In the genomic region with DNA sequence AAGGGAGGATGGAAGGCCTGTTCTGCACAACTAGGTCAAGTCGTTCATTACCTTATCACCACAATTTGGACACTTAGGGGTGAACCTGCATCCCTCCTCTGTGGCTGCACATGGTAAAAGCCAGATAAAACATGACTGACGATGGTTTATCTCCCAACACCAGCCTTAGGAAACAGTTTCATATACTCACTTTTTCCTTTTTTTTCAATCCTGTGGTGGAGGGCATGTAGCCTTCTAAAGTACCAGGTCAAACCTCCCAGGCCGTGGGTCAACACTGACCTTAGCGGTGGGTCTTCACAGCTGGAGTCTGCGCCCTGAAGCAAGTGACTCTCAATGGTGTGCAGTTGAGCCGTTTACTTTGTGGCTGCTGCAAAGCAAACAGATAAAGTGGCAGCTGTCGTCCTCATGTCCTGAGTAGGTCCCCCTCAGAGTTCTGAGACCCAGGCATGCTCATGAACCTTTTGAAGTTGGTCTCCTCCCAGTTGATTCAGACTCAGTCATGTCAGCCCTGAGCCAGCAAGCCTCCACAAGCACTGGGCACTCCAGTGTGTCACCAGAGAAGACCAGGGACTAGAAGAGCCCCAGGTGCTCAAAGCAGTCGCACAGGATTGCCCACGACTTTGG, we compare ENCODE assay signal across 1 cellular context.
A peak's percentile ranks its signal among the peaks of the same experiment; 100 is the strongest.
TF ChIP-seq lines count a peak whose summit lies in the region.

No MANE protein-coding gene starts in this region.

TF ChIP-seq in HepG2, 621 proteins besides CTCF, POLR2A, EP300 and RAD21 (continued from another document and continues in another):
- TF ChIP-seq, protein P1, sequence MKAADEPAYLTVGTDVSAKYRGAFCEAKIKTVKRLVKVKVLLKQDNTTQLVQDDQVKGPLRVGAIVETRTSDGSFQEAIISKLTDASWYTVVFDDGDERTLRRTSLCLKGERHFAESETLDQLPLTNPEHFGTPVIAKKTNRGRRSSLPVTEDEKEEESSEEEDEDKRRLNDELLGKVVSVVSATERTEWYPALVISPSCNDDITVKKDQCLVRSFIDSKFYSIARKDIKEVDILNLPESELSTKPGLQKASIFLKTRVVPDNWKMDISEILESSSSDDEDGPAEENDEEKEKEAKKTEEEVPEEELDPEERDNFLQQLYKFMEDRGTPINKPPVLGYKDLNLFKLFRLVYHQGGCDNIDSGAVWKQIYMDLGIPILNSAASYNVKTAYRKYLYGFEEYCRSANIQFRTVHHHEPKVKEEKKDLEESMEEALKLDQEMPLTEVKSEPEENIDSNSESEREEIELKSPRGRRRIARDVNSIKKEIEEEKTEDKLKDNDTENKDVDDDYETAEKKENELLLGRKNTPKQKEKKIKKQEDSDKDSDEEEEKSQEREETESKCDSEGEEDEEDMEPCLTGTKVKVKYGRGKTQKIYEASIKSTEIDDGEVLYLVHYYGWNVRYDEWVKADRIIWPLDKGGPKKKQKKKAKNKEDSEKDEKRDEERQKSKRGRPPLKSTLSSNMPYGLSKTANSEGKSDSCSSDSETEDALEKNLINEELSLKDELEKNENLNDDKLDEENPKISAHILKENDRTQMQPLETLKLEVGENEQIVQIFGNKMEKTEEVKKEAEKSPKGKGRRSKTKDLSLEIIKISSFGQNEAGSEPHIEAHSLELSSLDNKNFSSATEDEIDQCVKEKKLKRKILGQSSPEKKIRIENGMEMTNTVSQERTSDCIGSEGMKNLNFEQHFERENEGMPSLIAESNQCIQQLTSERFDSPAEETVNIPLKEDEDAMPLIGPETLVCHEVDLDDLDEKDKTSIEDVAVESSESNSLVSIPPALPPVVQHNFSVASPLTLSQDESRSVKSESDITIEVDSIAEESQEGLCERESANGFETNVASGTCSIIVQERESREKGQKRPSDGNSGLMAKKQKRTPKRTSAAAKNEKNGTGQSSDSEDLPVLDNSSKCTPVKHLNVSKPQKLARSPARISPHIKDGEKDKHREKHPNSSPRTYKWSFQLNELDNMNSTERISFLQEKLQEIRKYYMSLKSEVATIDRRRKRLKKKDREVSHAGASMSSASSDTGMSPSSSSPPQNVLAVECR (CRISPR knock-in tag; IDR thresholded peaks at IDR 0.05; ENCODE audit: borderline replicate concordance): peak; percentile 80
- TF ChIP-seq SALL2 (CRISPR knock-in tag; IDR thresholded peaks at IDR 0.05) (0 out of 2 replicates have a peak, but pooled peaks have one; percentile 49), ZFY (CRISPR knock-in tag; IDR thresholded peaks at IDR 0.05) (peak; percentile 37; the same call in 1 of the 2 replicates), NR3C1 (CRISPR knock-in tag; IDR thresholded peaks at IDR 0.05) (no peak), ZNF773 (CRISPR knock-in tag; IDR thresholded peaks at IDR 0.05; ENCODE audit: borderline replicate concordance) (no peak), CHD2 (IDR thresholded peaks at IDR 0.05; ENCODE audit: low read depth, low read length) (no peak), ZFP90 (CRISPR knock-in tag; IDR thresholded peaks at IDR 0.05; ENCODE audit: borderline replicate concordance) (0 out of 2 replicates have a peak, but pooled peaks have one; percentile 58), MAFF (IDR thresholded peaks at IDR 0.05; ENCODE audit: low read depth, low read length) (no peak), ZNF614 (CRISPR knock-in tag; IDR thresholded peaks at IDR 0.05; ENCODE audit: borderline replicate concordance) (peak; percentile 82), ELF1 (CRISPR knock-in tag; IDR thresholded peaks at IDR 0.05) (0 out of 2 replicates have a peak, but pooled peaks have one; percentile 34), SOX6 (IDR thresholded peaks at IDR 0.05) (no peak), SOX6 (CRISPR knock-in tag; IDR thresholded peaks at IDR 0.05) (peak; percentile 63), RAD51 (IDR thresholded peaks at IDR 0.05; ENCODE audit: borderline replicate concordance) (no peak), ZNF749 (CRISPR knock-in tag; IDR thresholded peaks at IDR 0.05; ENCODE audit: borderline replicate concordance) (no peak), ZNF562 (CRISPR knock-in tag; IDR thresholded peaks at IDR 0.05; ENCODE audit: borderline replicate concordance) (no peak), KAT8 (CRISPR knock-in tag; IDR thresholded peaks at IDR 0.05) (0 out of 2 replicates have a peak, but pooled peaks have one; percentile 36), BHLHE40 (IDR thresholded peaks at IDR 0.05; ENCODE audit: low read length) (peak; percentile 91), ZNF296 (CRISPR knock-in tag; conservative IDR thresholded peaks at IDR 0.05) (no peak), ZNF549 (CRISPR knock-in tag; IDR thresholded peaks at IDR 0.05) (no peak), ZNF839 (CRISPR knock-in tag; IDR thresholded peaks at IDR 0.05; ENCODE audit: borderline replicate concordance) (no peak), NRL (CRISPR knock-in tag; IDR thresholded peaks at IDR 0.05; ENCODE audit: borderline replicate concordance) (0 out of 2 replicates have a peak, but pooled peaks have one; percentile 36)
- TF ChIP-seq, protein P2, sequence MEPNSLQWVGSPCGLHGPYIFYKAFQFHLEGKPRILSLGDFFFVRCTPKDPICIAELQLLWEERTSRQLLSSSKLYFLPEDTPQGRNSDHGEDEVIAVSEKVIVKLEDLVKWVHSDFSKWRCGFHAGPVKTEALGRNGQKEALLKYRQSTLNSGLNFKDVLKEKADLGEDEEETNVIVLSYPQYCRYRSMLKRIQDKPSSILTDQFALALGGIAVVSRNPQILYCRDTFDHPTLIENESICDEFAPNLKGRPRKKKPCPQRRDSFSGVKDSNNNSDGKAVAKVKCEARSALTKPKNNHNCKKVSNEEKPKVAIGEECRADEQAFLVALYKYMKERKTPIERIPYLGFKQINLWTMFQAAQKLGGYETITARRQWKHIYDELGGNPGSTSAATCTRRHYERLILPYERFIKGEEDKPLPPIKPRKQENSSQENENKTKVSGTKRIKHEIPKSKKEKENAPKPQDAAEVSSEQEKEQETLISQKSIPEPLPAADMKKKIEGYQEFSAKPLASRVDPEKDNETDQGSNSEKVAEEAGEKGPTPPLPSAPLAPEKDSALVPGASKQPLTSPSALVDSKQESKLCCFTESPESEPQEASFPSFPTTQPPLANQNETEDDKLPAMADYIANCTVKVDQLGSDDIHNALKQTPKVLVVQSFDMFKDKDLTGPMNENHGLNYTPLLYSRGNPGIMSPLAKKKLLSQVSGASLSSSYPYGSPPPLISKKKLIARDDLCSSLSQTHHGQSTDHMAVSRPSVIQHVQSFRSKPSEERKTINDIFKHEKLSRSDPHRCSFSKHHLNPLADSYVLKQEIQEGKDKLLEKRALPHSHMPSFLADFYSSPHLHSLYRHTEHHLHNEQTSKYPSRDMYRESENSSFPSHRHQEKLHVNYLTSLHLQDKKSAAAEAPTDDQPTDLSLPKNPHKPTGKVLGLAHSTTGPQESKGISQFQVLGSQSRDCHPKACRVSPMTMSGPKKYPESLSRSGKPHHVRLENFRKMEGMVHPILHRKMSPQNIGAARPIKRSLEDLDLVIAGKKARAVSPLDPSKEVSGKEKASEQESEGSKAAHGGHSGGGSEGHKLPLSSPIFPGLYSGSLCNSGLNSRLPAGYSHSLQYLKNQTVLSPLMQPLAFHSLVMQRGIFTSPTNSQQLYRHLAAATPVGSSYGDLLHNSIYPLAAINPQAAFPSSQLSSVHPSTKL (CRISPR knock-in tag; IDR thresholded peaks at IDR 0.05): peak; percentile 89
- TF ChIP-seq, protein P3, sequence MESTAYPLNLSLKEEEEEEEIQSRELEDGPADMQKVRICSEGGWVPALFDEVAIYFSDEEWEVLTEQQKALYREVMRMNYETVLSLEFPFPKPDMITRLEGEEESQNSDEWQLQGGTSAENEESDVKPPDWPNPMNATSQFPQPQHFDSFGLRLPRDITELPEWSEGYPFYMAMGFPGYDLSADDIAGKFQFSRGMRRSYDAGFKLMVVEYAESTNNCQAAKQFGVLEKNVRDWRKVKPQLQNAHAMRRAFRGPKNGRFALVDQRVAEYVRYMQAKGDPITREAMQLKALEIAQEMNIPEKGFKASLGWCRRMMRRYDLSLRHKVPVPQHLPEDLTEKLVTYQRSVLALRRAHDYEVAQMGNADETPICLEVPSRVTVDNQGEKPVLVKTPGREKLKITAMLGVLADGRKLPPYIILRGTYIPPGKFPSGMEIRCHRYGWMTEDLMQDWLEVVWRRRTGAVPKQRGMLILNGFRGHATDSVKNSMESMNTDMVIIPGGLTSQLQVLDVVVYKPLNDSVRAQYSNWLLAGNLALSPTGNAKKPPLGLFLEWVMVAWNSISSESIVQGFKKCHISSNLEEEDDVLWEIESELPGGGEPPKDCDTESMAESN (CRISPR knock-in tag; conservative IDR thresholded peaks at IDR 0.05): 0 out of 2 replicates have a peak, but pooled peaks have one; percentile 24
- TF ChIP-seq, protein P4, sequence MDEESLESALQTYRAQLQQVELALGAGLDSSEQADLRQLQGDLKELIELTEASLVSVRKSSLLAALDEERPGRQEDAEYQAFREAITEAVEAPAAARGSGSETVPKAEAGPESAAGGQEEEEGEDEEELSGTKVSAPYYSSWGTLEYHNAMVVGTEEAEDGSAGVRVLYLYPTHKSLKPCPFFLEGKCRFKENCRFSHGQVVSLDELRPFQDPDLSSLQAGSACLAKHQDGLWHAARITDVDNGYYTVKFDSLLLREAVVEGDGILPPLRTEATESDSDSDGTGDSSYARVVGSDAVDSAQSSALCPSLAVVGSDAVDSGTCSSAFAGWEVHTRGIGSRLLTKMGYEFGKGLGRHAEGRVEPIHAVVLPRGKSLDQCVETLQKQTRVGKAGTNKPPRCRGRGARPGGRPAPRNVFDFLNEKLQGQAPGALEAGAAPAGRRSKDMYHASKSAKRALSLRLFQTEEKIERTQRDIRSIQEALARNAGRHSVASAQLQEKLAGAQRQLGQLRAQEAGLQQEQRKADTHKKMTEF (CRISPR knock-in tag; IDR thresholded peaks at IDR 0.05): peak; percentile 63; the same call in 1 of the 2 replicates
- TF ChIP-seq, protein P5, sequence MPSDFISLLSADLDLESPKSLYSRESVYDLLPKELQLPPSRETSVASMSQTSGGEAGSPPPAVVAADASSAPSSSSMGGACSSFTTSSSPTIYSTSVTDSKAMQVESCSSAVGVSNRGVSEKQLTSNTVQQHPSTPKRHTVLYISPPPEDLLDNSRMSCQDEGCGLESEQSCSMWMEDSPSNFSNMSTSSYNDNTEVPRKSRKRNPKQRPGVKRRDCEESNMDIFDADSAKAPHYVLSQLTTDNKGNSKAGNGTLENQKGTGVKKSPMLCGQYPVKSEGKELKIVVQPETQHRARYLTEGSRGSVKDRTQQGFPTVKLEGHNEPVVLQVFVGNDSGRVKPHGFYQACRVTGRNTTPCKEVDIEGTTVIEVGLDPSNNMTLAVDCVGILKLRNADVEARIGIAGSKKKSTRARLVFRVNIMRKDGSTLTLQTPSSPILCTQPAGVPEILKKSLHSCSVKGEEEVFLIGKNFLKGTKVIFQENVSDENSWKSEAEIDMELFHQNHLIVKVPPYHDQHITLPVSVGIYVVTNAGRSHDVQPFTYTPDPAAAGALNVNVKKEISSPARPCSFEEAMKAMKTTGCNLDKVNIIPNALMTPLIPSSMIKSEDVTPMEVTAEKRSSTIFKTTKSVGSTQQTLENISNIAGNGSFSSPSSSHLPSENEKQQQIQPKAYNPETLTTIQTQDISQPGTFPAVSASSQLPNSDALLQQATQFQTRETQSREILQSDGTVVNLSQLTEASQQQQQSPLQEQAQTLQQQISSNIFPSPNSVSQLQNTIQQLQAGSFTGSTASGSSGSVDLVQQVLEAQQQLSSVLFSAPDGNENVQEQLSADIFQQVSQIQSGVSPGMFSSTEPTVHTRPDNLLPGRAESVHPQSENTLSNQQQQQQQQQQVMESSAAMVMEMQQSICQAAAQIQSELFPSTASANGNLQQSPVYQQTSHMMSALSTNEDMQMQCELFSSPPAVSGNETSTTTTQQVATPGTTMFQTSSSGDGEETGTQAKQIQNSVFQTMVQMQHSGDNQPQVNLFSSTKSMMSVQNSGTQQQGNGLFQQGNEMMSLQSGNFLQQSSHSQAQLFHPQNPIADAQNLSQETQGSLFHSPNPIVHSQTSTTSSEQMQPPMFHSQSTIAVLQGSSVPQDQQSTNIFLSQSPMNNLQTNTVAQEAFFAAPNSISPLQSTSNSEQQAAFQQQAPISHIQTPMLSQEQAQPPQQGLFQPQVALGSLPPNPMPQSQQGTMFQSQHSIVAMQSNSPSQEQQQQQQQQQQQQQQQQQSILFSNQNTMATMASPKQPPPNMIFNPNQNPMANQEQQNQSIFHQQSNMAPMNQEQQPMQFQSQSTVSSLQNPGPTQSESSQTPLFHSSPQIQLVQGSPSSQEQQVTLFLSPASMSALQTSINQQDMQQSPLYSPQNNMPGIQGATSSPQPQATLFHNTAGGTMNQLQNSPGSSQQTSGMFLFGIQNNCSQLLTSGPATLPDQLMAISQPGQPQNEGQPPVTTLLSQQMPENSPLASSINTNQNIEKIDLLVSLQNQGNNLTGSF (CRISPR knock-in tag; IDR thresholded peaks at IDR 0.05): no peak
- TF ChIP-seq, protein P6, sequence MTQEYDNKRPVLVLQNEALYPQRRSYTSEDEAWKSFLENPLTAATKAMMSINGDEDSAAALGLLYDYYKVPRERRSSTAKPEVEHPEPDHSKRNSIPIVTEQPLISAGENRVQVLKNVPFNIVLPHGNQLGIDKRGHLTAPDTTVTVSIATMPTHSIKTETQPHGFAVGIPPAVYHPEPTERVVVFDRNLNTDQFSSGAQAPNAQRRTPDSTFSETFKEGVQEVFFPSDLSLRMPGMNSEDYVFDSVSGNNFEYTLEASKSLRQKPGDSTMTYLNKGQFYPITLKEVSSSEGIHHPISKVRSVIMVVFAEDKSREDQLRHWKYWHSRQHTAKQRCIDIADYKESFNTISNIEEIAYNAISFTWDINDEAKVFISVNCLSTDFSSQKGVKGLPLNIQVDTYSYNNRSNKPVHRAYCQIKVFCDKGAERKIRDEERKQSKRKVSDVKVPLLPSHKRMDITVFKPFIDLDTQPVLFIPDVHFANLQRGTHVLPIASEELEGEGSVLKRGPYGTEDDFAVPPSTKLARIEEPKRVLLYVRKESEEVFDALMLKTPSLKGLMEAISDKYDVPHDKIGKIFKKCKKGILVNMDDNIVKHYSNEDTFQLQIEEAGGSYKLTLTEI (CRISPR knock-in tag; conservative IDR thresholded peaks at IDR 0.05): no peak
- TF ChIP-seq, protein P7, sequence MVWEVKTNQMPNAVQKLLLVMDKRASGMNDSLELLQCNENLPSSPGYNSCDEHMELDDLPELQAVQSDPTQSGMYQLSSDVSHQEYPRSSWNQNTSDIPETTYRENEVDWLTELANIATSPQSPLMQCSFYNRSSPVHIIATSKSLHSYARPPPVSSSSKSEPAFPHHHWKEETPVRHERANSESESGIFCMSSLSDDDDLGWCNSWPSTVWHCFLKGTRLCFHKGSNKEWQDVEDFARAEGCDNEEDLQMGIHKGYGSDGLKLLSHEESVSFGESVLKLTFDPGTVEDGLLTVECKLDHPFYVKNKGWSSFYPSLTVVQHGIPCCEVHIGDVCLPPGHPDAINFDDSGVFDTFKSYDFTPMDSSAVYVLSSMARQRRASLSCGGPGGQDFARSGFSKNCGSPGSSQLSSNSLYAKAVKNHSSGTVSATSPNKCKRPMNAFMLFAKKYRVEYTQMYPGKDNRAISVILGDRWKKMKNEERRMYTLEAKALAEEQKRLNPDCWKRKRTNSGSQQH (CRISPR knock-in tag; IDR thresholded peaks at IDR 0.05; ENCODE audit: low read depth): peak; percentile 79; the same call in 1 of the 2 replicates
- TF ChIP-seq, protein P8, sequence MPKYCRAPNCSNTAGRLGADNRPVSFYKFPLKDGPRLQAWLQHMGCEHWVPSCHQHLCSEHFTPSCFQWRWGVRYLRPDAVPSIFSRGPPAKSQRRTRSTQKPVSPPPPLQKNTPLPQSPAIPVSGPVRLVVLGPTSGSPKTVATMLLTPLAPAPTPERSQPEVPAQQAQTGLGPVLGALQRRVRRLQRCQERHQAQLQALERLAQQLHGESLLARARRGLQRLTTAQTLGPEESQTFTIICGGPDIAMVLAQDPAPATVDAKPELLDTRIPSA (CRISPR knock-in tag; IDR thresholded peaks at IDR 0.05; ENCODE audit: borderline replicate concordance): no peak
- TF ChIP-seq, protein P9, sequence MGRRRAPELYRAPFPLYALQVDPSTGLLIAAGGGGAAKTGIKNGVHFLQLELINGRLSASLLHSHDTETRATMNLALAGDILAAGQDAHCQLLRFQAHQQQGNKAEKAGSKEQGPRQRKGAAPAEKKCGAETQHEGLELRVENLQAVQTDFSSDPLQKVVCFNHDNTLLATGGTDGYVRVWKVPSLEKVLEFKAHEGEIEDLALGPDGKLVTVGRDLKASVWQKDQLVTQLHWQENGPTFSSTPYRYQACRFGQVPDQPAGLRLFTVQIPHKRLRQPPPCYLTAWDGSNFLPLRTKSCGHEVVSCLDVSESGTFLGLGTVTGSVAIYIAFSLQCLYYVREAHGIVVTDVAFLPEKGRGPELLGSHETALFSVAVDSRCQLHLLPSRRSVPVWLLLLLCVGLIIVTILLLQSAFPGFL (CRISPR knock-in tag; IDR thresholded peaks at IDR 0.05): no peak
